Comparison of ENCODE assay signal across 33 cellular contexts in genomic region chr1:5559078-5559477, GRCh38.
"Had no signal": no experiment of that assay in that cellular context is flagged by ENCODE, and none has a peak within 500 bp of the region (broad histone marks: within the 10 kb centered on the region; RNA-seq: fewer than 3 reads in every experiment).

No MANE protein-coding gene starts in this region.

- FAIRE-seq: astrocyte, TTC549 had no signal

- ATAC-seq: activated CD8-positive, alpha-beta T cell treated with anti-CD3 and anti-CD28 coated beads for 36 hours; activated naive CD4-positive, alpha-beta T cell treated with anti-CD3 and anti-CD28 coated beads, Interleukin-2, amount 50 U/mL, for 72 hours; activated T-cell treated with anti-CD3 and anti-CD28 coated beads, Interleukin-2, amount 50 U/mL, for 4 hours; activated T-cell treated with anti-CD3 and anti-CD28 coated beads, Interleukin-2, amount 50 U/mL, for 72 hours; activated T-helper 17 cell treated with anti-CD3 and anti-CD28 coated beads, Interleukin-2, amount 50 U/mL, for 72 hours; body of pancreas had no signal

- DNase-seq: activated B cell treated with CpG ODN at 0.5 μM for 24 hours; activated CD4-positive, alpha-beta memory T cell treated with anti-CD3 and anti-CD28 coated beads for 36 hours; activated CD4-positive, alpha-beta T cell treated with anti-CD3 and anti-CD28 coated beads for 4 hours; activated CD4-positive, alpha-beta T cell treated with anti-CD3 and anti-CD28 coated beads, Interleukin-2, amount 10 ng/mL, durations not matched to agents 24 days and 14 days; activated CD4-positive, alpha-beta T cell treated with anti-CD3 and anti-CD28 coated beads, Interleukin-2, amount 50 U/mL, for 1 hour; activated CD4-positive, alpha-beta T cell treated with anti-CD3 and anti-CD28 coated beads, Interleukin-2, amount 50 U/mL, for 4 hours; activated CD4-positive, CD25-positive, alpha-beta regulatory T cell treated with anti-CD3 and anti-CD28 coated beads, Interleukin-2, amount 50 U/mL, for 72 hours; activated CD8-positive, alpha-beta memory T cell treated with anti-CD3 and anti-CD28 coated beads, Interleukin-2, amount 50 U/mL, for 4 hours; activated CD8-positive, alpha-beta T cell treated with anti-CD3 and anti-CD28 coated beads for 36 hours; activated effector memory CD4-positive, alpha-beta T cell treated with anti-CD3 and anti-CD28 coated beads, Interleukin-2, amount 50 U/mL, for 16 hours; activated gamma-delta T cell treated with Interleukin-2 at 50 U/mL for 16 hours; activated naive CD4-positive, alpha-beta T cell; activated naive CD4-positive, alpha-beta T cell treated with anti-CD3 and anti-CD28 coated beads for 36 hours; activated naive CD4-positive, alpha-beta T cell treated with anti-CD3 and anti-CD28 coated beads, Interleukin-2, amount 50 U/mL, for 16 hours; activated naive CD8-positive, alpha-beta T cell treated with anti-CD3 and anti-CD28 coated beads for 36 hours; activated T-cell treated with anti-CD3 and anti-CD28 coated beads for 4 hours; activated T-cell treated with anti-CD3 and anti-CD28 coated beads, Interleukin-2, amount 50 U/mL, for 1 hour; activated T-cell treated with anti-CD3 and anti-CD28 coated beads, Interleukin-2, amount 50 U/mL, for 4 hours; activated T-cell treated with anti-CD3 and anti-CD28 coated beads, Interleukin-2, amount 50 U/mL, for 72 hours; adrenal gland; amniotic stem cell; aorta; body of pancreas; brain microvascular endothelial cell; central memory CD4-positive, alpha-beta T cell; T-helper 2 cell; T-helper 9 cell had no signal

- H3K4me1 ChIP-seq: adrenal gland, body of pancreas, breast epithelium had no signal

- H3K27me3 ChIP-seq: adrenal gland, body of pancreas, brain microvascular endothelial cell, breast epithelium had no signal

- H3K27ac ChIP-seq: adrenal gland, body of pancreas, brain microvascular endothelial cell, breast epithelium, VCaP had no signal

- H3K9me3 ChIP-seq: body of pancreas had no signal

- H3K36me3 ChIP-seq: adrenal gland, brain microvascular endothelial cell, breast epithelium had no signal

- H3K4me3 ChIP-seq: adrenal gland, body of pancreas, breast epithelium had no signal
